13 cellular contexts compared by ENCODE assay signal in the genomic region with DNA sequence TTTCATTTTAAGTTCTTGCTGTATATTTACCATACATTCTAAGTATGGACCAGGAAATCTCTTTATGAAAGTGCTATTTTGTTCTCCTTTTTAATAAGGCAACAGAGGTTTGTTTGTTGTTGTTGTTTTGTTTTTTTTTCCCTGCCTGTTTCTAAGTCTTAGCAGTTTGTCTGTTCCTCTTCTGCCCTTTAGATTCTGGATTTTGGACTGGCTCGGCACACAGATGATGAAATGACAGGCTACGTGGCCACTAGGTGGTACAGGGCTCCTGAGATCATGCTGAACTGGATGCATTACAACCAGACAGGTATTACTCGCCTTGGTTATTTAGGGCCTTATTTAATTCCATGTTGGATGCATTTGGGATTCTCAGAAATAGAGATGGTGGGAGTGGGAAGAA. TPM values are rescaled to one million over a fixed set of nuclear protein-coding genes. Genes with fewer than 3 reads are reported as not detected.
A peak's percentile ranks its signal among the peaks of the same experiment; 100 is the strongest.
DNase-seq lines count a peak whose midpoint lies in the region; TF ChIP-seq lines count a peak whose summit lies in the region.
"Had no signal": no experiment of that assay in that cellular context is flagged by ENCODE, and none has a peak within 500 bp of the region (broad histone marks: within the 10 kb centered on the region; RNA-seq: fewer than 3 reads in every experiment).

No MANE protein-coding gene starts in this region.

- no peak overlapping the region for H3K27ac ChIP-seq in parathyroid adenoma
- H3K27ac ChIP-seq in tibial artery: no peak overlapping the region
- H3K27ac ChIP-seq: KMS-11 had no signal

- H3K79me2 ChIP-seq in parathyroid adenoma: no peaks in the 10 kb centered on the region

- H3K4me1 Mint-ChIP-seq in T-helper 2 cell treated with Interferon-gamma antibody and Interleukin-4, amounts not matched to agents 5 μg/mL and 100 μg/mL, for 36 hours (ENCODE audit: low read depth): peaks cover 5% of the 10 kb centered on the region

- H3K4me1 ChIP-seq in parathyroid adenoma: no peaks in the 10 kb centered on the region
- no peaks in the 10 kb centered on the region for H3K4me1 ChIP-seq in tibial artery

- TF ChIP-seq CTCF in LNCAP (IDR thresholded peaks at IDR 0.05) (peak; percentile 46; the same call in 1 of the 2 replicates), parathyroid adenoma (IDR thresholded peaks at IDR 0.05) (peak; percentile 19), tibial artery (IDR thresholded peaks at IDR 0.05) (no peak)

- H3K36me3 Mint-ChIP-seq in T-helper 2 cell treated with Interferon-gamma antibody and Interleukin-4, amounts not matched to agents 5 μg/mL and 100 μg/mL, for 36 hours (ENCODE audit: low read depth): peaks cover 46% of the 10 kb centered on the region

- H3K27ac Mint-ChIP-seq in T-helper 2 cell treated with Interferon-gamma antibody and Interleukin-4, amounts not matched to agents 5 μg/mL and 100 μg/mL, for 36 hours: no peak overlapping the region

- DNase-seq in NCI-H82 (lab: John Stamatoyannopoulos, UW) (peak; percentile 22), NCI-H82 treated with DMSO at 0.1 percent for 48 hours (lab: John Stamatoyannopoulos, UW; ENCODE audit: unreplicated experiment) (no peak), dermis blood vessel endothelial cell (peak; percentile 23), tibial artery (no peak), NCI-H446 (lab: John Stamatoyannopoulos, UW) (no peak)
- DNase-seq in T-helper 2 cell treated with Interferon-gamma antibody and Interleukin-4, amounts not matched to agents 5 μg/mL and 100 μg/mL, for 36 hours (ENCODE audit: low spot score): no peak
- DNase-seq: cortex of kidney, left cardiac atrium, Right ventricle myocardium superior, spleen had no signal

- H3K9ac ChIP-seq in parathyroid adenoma: no peak overlapping the region
- H3K9ac ChIP-seq: KMS-11 had no signal

- H3K36me3 ChIP-seq in parathyroid adenoma (ENCODE audit: control insufficient read depth, insufficient read depth, low read length): no peaks in the 10 kb centered on the region
- H3K36me3 ChIP-seq in tibial artery: peaks cover 37 to 40% (median 38%) of the 10 kb centered on the region in 3 donors

- no peaks in the 10 kb centered on the region for H3K27me3 Mint-ChIP-seq in T-helper 2 cell treated with Interferon-gamma antibody and Interleukin-4, amounts not matched to agents 5 μg/mL and 100 μg/mL, for 36 hours (ENCODE audit: low read depth)

- no peak overlapping the region for H3K4me3 Mint-ChIP-seq in T-helper 2 cell treated with Interferon-gamma antibody and Interleukin-4, amounts not matched to agents 5 μg/mL and 100 μg/mL, for 36 hours

- intact Hi-C loops in tibial artery (cut with DNase I; ENCODE audit: low total_unique reads): no loop called here

- no peak overlapping the region for H3K4me2 ChIP-seq in parathyroid adenoma (ENCODE audit: low read length)
- H3K4me2 ChIP-seq: KMS-11 had no signal

- peaks cover 6% of the 10 kb centered on the region for H3K9me3 Mint-ChIP-seq in T-helper 2 cell treated with Interferon-gamma antibody and Interleukin-4, amounts not matched to agents 5 μg/mL and 100 μg/mL, for 36 hours

- H3K4me3 ChIP-seq in parathyroid adenoma (ENCODE audit: low read depth, low read length) (no peak overlapping the region), tibial artery (no peak overlapping the region)
- H3K4me3 ChIP-seq: spleen had no signal

- H2AFZ ChIP-seq in parathyroid adenoma: no peak overlapping the region

- no peaks in the 10 kb centered on the region for H3K9me3 ChIP-seq in parathyroid adenoma (ENCODE audit: control insufficient read depth, low read length)
- no peaks in the 10 kb centered on the region for H3K9me3 ChIP-seq in tibial artery
- H3K9me3 ChIP-seq: spleen had no signal

- no peaks in the 10 kb centered on the region for H3K27me3 ChIP-seq in parathyroid adenoma (ENCODE audit: control insufficient read depth, insufficient read depth, low read length)
- no peaks in the 10 kb centered on the region for H3K27me3 ChIP-seq in tibial artery
- H3K27me3 ChIP-seq: spleen had no signal

RNA-seq across cellular contexts. Expression of gene MAPK14, which starts 48.0 kb away (rescaled TPM):
- 71.8 and 77.0 TPM in 2 replicates for total RNA-seq in dermis blood vessel endothelial cell

RNA-seq across cellular contexts. Expression of gene SLC26A8, which starts 51.2 kb away (rescaled TPM):
- total RNA-seq in dermis blood vessel endothelial cell: under 0.01 TPM in 1 of 2 replicates, not detected in the other
- total RNA-seq: Right ventricle myocardium superior had no signal

RNA-seq across cellular contexts. Expression of gene MAPK13, which starts 54.7 kb away (rescaled TPM):
- total RNA-seq in dermis blood vessel endothelial cell: 5.6 and 8.9 TPM in 2 replicates

Comparison
In these comparisons a context has a peak if more than half of its experiments do, and no peak if none do; other contexts are left out.
1. DNase-seq: peak in NCI-H82 (single experiment) and dermis blood vessel endothelial cell (single experiment); none in NCI-H82 treated with DMSO at 0.1 percent for 48 hours (single experiment), tibial artery (0 of 2), T-helper 2 cell treated with Interferon-gamma antibody and Interleukin-4, amounts not matched to agents 5 μg/mL and 100 μg/mL, for 36 hours (single experiment) and NCI-H446 (0 of 2).
2. CTCF ChIP-seq: peak in LNCAP (single experiment) and parathyroid adenoma (single experiment); none in tibial artery (0 of 2).